21 cellular contexts compared by ENCODE assay signal in the genomic region with DNA sequence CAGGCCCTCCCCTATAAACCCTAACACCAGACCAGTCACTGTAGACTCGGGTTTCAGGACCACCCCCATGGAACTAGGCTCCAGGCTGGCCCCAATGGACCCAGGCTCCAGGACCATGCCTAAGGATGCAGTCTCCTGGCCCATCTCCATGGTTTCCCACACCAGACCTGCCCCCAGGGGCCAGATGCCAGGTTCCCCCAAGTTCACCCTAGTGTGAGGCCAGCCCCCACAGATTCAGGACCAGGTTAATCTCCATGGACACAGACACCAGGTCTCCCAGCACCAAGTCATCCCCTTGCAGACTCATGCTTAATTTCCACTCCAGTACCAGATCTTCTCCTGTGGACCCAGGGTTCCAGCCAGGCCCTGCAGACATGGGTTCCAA.
"Had no signal": no experiment of that assay in that cellular context is flagged by ENCODE, and none has a peak within 500 bp of the region (broad histone marks: within the 10 kb centered on the region; RNA-seq: fewer than 3 reads in every experiment).

No MANE protein-coding gene starts in this region.

- H3K27ac Mint-ChIP-seq: effector memory CD8-positive, alpha-beta T cell; immature natural killer cell; naive thymus-derived CD8-positive, alpha-beta T cell; stimulated activated naive B cell treated with anti-CD40 and anti-IgM and Interleukin-4, amounts not matched to agents 10 μg/mL and 1 μg/mL and 100 μg/mL, for 72 hours; stimulated activated naive CD8-positive, alpha-beta T cell treated with anti-CD3 and anti-CD28 coated beads, Interleukin-15, Interleukin-2, amounts not matched to agents 100 ng/mL and 50 ng/mL, for 24 hours had no signal

- H3K36me3 Mint-ChIP-seq: immature natural killer cell; naive thymus-derived CD8-positive, alpha-beta T cell; stimulated activated naive B cell treated with anti-CD40 and anti-IgM and Interleukin-4, amounts not matched to agents 10 μg/mL and 1 μg/mL and 100 μg/mL, for 72 hours had no signal

- H3K4me3 ChIP-seq: psoas muscle, right lobe of liver, suprapubic skin, transverse colon had no signal

- H3K4me1 ChIP-seq: psoas muscle, right lobe of liver, suprapubic skin, transverse colon had no signal

- H3K27ac ChIP-seq: psoas muscle, right lobe of liver, suprapubic skin, transverse colon had no signal

- H3K9me3 ChIP-seq: psoas muscle, right lobe of liver, suprapubic skin, transverse colon had no signal

- H3K9me3 Mint-ChIP-seq: effector memory CD8-positive, alpha-beta T cell; immature natural killer cell; naive thymus-derived CD8-positive, alpha-beta T cell; neural crest cell; stimulated activated naive B cell treated with anti-CD40 and anti-IgM and Interleukin-4, amounts not matched to agents 10 μg/mL and 1 μg/mL and 100 μg/mL, for 72 hours; stimulated activated naive CD8-positive, alpha-beta T cell treated with anti-CD3 and anti-CD28 coated beads, Interleukin-15, Interleukin-2, amounts not matched to agents 100 ng/mL and 50 ng/mL, for 24 hours had no signal

- DNase-seq: caudate nucleus; cerebellar nuclear complex; cortex of kidney; effector memory CD8-positive, alpha-beta T cell; erythroblast; hypothalamus; immature natural killer cell; islet precursor cell; mesendoderm; naive thymus-derived CD8-positive, alpha-beta T cell; psoas muscle; small intestine; stimulated activated CD4-positive, alpha-beta T cell treated with anti-CD3 and anti-CD28 coated beads, Interleukin-15, amount 100 ng/mL, for 24 hours; stimulated activated CD4-positive, alpha-beta T cell treated with anti-CD3 and anti-CD28 coated beads, Interleukin-2, amount 100 ng/mL, for 48 hours; stimulated activated naive B cell treated with anti-CD40 and anti-IgM and Interleukin-4, amounts not matched to agents 10 μg/mL and 1 μg/mL and 100 μg/mL, for 72 hours; transverse colon had no signal

- H3K4me3 Mint-ChIP-seq: effector memory CD8-positive, alpha-beta T cell; immature natural killer cell; naive thymus-derived CD8-positive, alpha-beta T cell; neural crest cell; stimulated activated naive B cell treated with anti-CD40 and anti-IgM and Interleukin-4, amounts not matched to agents 10 μg/mL and 1 μg/mL and 100 μg/mL, for 72 hours; stimulated activated naive CD8-positive, alpha-beta T cell treated with anti-CD3 and anti-CD28 coated beads, Interleukin-15, Interleukin-2, amounts not matched to agents 100 ng/mL and 50 ng/mL, for 24 hours had no signal

- ATAC-seq: effector memory CD8-positive, alpha-beta T cell; left lobe of liver; naive thymus-derived CD8-positive, alpha-beta T cell; psoas muscle; stimulated activated naive B cell treated with anti-CD40 and anti-IgM and Interleukin-4, amounts not matched to agents 10 μg/mL and 1 μg/mL and 100 μg/mL, for 72 hours had no signal

- H3K27me3 ChIP-seq: right lobe of liver had no signal

- H3K36me3 ChIP-seq: right lobe of liver, suprapubic skin, transverse colon had no signal
